11 cellular contexts compared by ENCODE assay signal in the genomic region with DNA sequence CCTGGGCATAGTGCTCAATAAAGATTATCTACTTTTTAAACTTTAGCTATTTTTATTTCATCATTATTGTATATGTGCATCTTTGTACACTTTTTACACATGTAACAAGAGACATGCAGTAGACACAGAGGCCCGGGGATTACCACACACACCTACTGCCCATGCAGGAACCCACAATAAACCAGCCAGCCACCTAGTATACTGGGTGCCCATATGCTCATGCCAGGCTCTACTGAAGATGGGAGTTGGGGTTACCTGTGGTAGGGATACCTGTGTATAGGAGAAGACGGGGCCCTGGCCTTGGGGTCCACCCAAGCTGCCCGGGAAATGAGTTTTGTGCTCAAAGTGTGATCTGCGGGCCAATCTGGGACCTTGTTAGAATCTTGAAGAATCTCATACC. TPM values are rescaled to one million over a fixed set of nuclear protein-coding genes. Genes with fewer than 3 reads are reported as not detected.
"Had no signal": no experiment of that assay in that cellular context is flagged by ENCODE, and none has a peak within 500 bp of the region (broad histone marks: within the 10 kb centered on the region; RNA-seq: fewer than 3 reads in every experiment).

No MANE protein-coding gene starts in this region.

- H3K27me3 ChIP-seq: colonic mucosa had no signal

- H3K27ac ChIP-seq: colonic mucosa had no signal

- H3K4me3 Mint-ChIP-seq: T-helper 1 cell treated with Interleukin-12 subunit alpha and Interleukin-12 subunit beta and Interleukin-4 antibody, amounts not matched to agents 30 μg/mL and 1 μg/mL, for 36 hours had no signal

- H3K4me1 ChIP-seq: colonic mucosa had no signal

- H3K4me3 ChIP-seq: colonic mucosa had no signal

- H3K27ac Mint-ChIP-seq: T-helper 1 cell treated with Interleukin-12 subunit alpha and Interleukin-12 subunit beta and Interleukin-4 antibody, amounts not matched to agents 30 μg/mL and 1 μg/mL, for 36 hours had no signal

- H3K9me3 ChIP-seq: colonic mucosa had no signal

- H3K36me3 ChIP-seq: colonic mucosa had no signal

- ATAC-seq: left ventricle myocardium superior had no signal

- H3K9me3 Mint-ChIP-seq: T-helper 1 cell treated with Interleukin-12 subunit alpha and Interleukin-12 subunit beta and Interleukin-4 antibody, amounts not matched to agents 30 μg/mL and 1 μg/mL, for 36 hours had no signal

- DNase-seq: activated CD4-positive, alpha-beta T cell treated with anti-CD3 and anti-CD28 coated beads, Interleukin-2, amount 50 U/mL, for 1 hour; activated CD4-positive, CD25-positive, alpha-beta regulatory T cell; activated T-cell treated with anti-CD3 and anti-CD28 coated beads, Interleukin-2, amount 50 U/mL, for 1 hour; colonic mucosa; effector CD4-positive, alpha-beta T cell; kidney; left ventricle myocardium superior; small intestine had no signal

RNA-seq across cellular contexts. Expression of a gene that starts 31.2 kb away (rescaled TPM):
- total RNA-seq: activated CD8-positive, alpha-beta memory T cell treated with anti-CD3 and anti-CD28 coated beads for 36 hours had no signal
- polyA plus RNA-seq: neural cell had no signal
